In genomic region chr11:27699926-27700350, GRCh38 we compare ENCODE assay signal across 2 cellular contexts.
TF ChIP-seq lines count a peak whose summit lies in the region.

No MANE protein-coding gene starts in this region.

TF ChIP-seq in GM23338, 12 proteins besides CTCF, POLR2A, EP300 and RAD21 (continued from another document):
- no peak for TF ChIP-seq REST (IDR thresholded peaks at IDR 0.05; ENCODE audit: unreplicated experiment)

TF ChIP-seq in WTC11, 78 proteins besides CTCF, POLR2A, EP300 and RAD21 (continued from another document):
- TF ChIP-seq ZNF425 (CRISPR knock-in tag; conservative IDR thresholded peaks at IDR 0.05) (no peak), ZNF138 (CRISPR knock-in tag; conservative IDR thresholded peaks at IDR 0.05) (no peak), ZNF121 (CRISPR knock-in tag; IDR thresholded peaks at IDR 0.05) (no peak), FOXP4 (CRISPR knock-in tag; IDR thresholded peaks at IDR 0.05) (no peak), ERG (CRISPR knock-in tag; IDR thresholded peaks at IDR 0.05) (no peak), NFYB (CRISPR knock-in tag; conservative IDR thresholded peaks at IDR 0.05; ENCODE audit: low read depth) (no peak), CBFB (CRISPR knock-in tag; IDR thresholded peaks at IDR 0.05; ENCODE audit: low read depth) (no peak)
